In genomic region chr6:125985967-125986294, GRCh38 we compare ENCODE assay signal across 9 cellular contexts. TPM values are rescaled to one million over a fixed set of nuclear protein-coding genes. Genes with fewer than 3 reads are reported as not detected.
DNase-seq lines count a peak whose midpoint lies in the region; ATAC-seq, FAIRE-seq and TF ChIP-seq lines count a peak whose summit lies in the region.
"Had no signal": no experiment of that assay in that cellular context is flagged by ENCODE, and none has a peak within 500 bp of the region (broad histone marks: within the 10 kb centered on the region; RNA-seq: fewer than 3 reads in every experiment).

No MANE protein-coding gene starts in this region.

- H3K36me3 ChIP-seq in HAP-1 (replicated peaks) (no peaks in the 10 kb centered on the region; the same call in 1 of the 2 replicates), astrocyte (ENCODE audit: insufficient read depth, low read length) (no peaks in the 10 kb centered on the region)

- H3K9ac ChIP-seq in astrocyte (ENCODE audit: low read length): peak overlapping the region; percentile 87

- no peaks in the 10 kb centered on the region for H3K9me3 ChIP-seq in HAP-1
- H3K9me3 ChIP-seq in astrocyte (ENCODE audit: insufficient read depth, low read depth, low read length): no peaks in the 10 kb centered on the region

- H3K9me3 Mint-ChIP-seq in astrocyte (ENCODE audit: unreplicated experiment): no peaks in the 10 kb centered on the region

- H2AFZ ChIP-seq in astrocyte (ENCODE audit: low read depth, low read length): peak overlapping the region; percentile 93

- H3K4me3 ChIP-seq in HAP-1: peak overlapping the region; percentile 82
- H3K4me3 ChIP-seq in astrocyte (ENCODE audit: insufficient read depth, low read depth, low read length): peak overlapping the region; percentile 85

- H3K4me2 ChIP-seq in astrocyte (ENCODE audit: low read length): peak overlapping the region; percentile 87

- FAIRE-seq in astrocyte (lab: Jason Lieb, UNC): no peak

- H4K20me1 ChIP-seq in astrocyte (ENCODE audit: insufficient read depth, low read length): peaks cover 19% of the 10 kb centered on the region

- H3K27ac Mint-ChIP-seq in astrocyte (ENCODE audit: unreplicated experiment): no peak overlapping the region

- DNase-seq in HAP-1 (ENCODE audit: low spot score in 2 of 2): no peak
- no peak for DNase-seq in astrocyte (ENCODE audit: low read depth)
- no peak for DNase-seq in RPMI8226
- no peak for DNase-seq in NCI-H2196 treated with DMSO at 0.1 percent for 48 hours (lab: John Stamatoyannopoulos, UW; ENCODE audit: unreplicated experiment)
- no peak for DNase-seq in retina
- DNase-seq: SIG-M5 had no signal

- H3K4me1 Mint-ChIP-seq in astrocyte (ENCODE audit: low read depth, unreplicated experiment): peaks cover 22% of the 10 kb centered on the region

- H3K4me1 ChIP-seq in HAP-1 (peaks cover 18% of the 10 kb centered on the region), astrocyte (ENCODE audit: insufficient read depth, low read length) (peaks cover 26% of the 10 kb centered on the region)

- H3K4me3 Mint-ChIP-seq in astrocyte (ENCODE audit: unreplicated experiment): no peak overlapping the region

- H3K27ac ChIP-seq in astrocyte (ENCODE audit: low read depth, low read length): peak overlapping the region; percentile 61
- peak overlapping the region; percentile 66 for H3K27ac ChIP-seq in layer of hippocampus (ENCODE audit: low read depth, low read length)
- H3K27ac ChIP-seq in temporal lobe (ENCODE audit: low read depth, low read length): peak overlapping the region; percentile 64

- peaks cover 44% of the 10 kb centered on the region for H3K79me2 ChIP-seq in astrocyte (ENCODE audit: insufficient read depth, low read length)

- H3K27me3 ChIP-seq in HAP-1 (ENCODE audit: low read depth) (no peaks in the 10 kb centered on the region), astrocyte (ENCODE audit: insufficient read depth, low read length) (no peaks in the 10 kb centered on the region), layer of hippocampus (ENCODE audit: control insufficient read depth, insufficient read depth, low read length) (no peaks in the 10 kb centered on the region)

- H3K36me3 Mint-ChIP-seq in astrocyte (ENCODE audit: low read depth, unreplicated experiment): no peaks in the 10 kb centered on the region

- TF ChIP-seq CTCF in astrocyte (IDR thresholded peaks at IDR 0.05; ENCODE audit: insufficient read depth, low read depth, low read length): no peak

- no peaks in the 10 kb centered on the region for H3K27me3 Mint-ChIP-seq in astrocyte (ENCODE audit: low read depth, unreplicated experiment)

- ATAC-seq in GM21367 (IDR thresholded peaks at IDR 0.05; ENCODE audit: unreplicated experiment): no peak

- in situ Hi-C loops in HAP-1 (cut with MboI; ENCODE audit: low sequenced_read_pairs): loop anchor here (25.0 kb wide), 1 partner anchor 351 kb away; the partner anchor contains the start of gene CENPW

RNA-seq across cellular contexts. Expression of gene TRMT11, which starts 0.4 kb away (rescaled TPM):
- total RNA-seq in astrocyte (17.0 and 18.2 TPM in 2 replicates), temporal lobe (27.3 TPM)

RNA-seq across cellular contexts. Expression of gene HINT3, which starts 29.4 kb away (rescaled TPM):
- total RNA-seq in astrocyte (11.8 and 12.2 TPM in 2 replicates), temporal lobe (68.1 TPM)
